14 cellular contexts compared by ENCODE assay signal in the genomic region with DNA sequence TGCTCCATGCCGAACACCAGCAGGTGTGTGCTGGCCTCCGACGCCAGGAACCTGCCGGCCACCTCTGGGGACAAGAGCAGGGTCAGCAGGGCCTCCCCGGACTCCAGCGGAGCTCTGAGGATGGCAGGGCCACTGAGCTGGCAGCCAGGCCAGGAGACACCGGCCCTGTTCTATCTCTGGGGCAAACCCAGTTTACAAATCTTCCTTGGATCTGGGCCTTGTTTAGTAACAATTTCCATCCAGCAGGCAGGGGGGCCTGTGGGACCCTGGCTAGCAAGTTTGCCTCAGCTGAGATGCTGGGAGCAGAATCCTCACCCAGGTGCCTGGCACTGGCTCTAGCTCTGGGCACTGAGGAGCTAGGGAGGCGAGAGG. TPM values are rescaled to one million over a fixed set of nuclear protein-coding genes. Genes with fewer than 3 reads are reported as not detected.
DNase-seq lines count a peak whose midpoint lies in the region; ATAC-seq, FAIRE-seq and TF ChIP-seq lines count a peak whose summit lies in the region.
"Not testable (repeated sequence)": the region's sequence is repeated elsewhere in the genome, so short reads cannot be mapped to it uniquely, and the experiment has no call there.
"Had no signal": no experiment of that assay in that cellular context is flagged by ENCODE, and none has a peak within 500 bp of the region (broad histone marks: within the 10 kb centered on the region; RNA-seq: fewer than 3 reads in every experiment).

No MANE protein-coding gene starts in this region.

- H3K27me3 Mint-ChIP-seq in CD8-positive, alpha-beta T cell (ENCODE audit: low read depth); type B pancreatic cell: not testable (repeated sequence)
- peaks cover 13% of the 10 kb centered on the region for H3K27me3 Mint-ChIP-seq in nephron (ENCODE audit: low read depth)

- TF ChIP-seq CTCF in CD8-positive, alpha-beta T cell (IDR thresholded peaks at IDR 0.05); OCI-LY1 (IDR thresholded peaks at IDR 0.05; ENCODE audit: low read length); H1 (IDR thresholded peaks at IDR 0.05; ENCODE audit: control extremely low read depth in 1 of 3, insufficient read depth in 1 of 3, low read depth in 1 of 3, low read length in 3 of 3); kidney (IDR thresholded peaks at IDR 0.05; ENCODE audit: borderline replicate concordance, extremely low read depth, insufficient read depth); nephron (IDR thresholded peaks at IDR 0.05; ENCODE audit: unreplicated experiment in 3 of 3); type B pancreatic cell (conservative IDR thresholded peaks at IDR 0.05): not testable (repeated sequence)

- not testable (repeated sequence) for TF ChIP-seq POLR2A in H1 (IDR thresholded peaks at IDR 0.05; ENCODE audit: control extremely low read depth in 1 of 2, low read depth in 2 of 2, low read length in 2 of 2)

- ATAC-seq in CD8-positive, alpha-beta T cell, result not testable (repeated sequence)

- H2BK120ac ChIP-seq in H1 (replicated peaks; ENCODE audit: low read depth, low read length), result not testable (repeated sequence)

- H2AFZ ChIP-seq in OCI-LY1 (ENCODE audit: low read length); H1 (ENCODE audit: low read length): not testable (repeated sequence)

- not testable (repeated sequence) for H3K79me2 ChIP-seq in OCI-LY1 (ENCODE audit: insufficient read depth, low read length); H1 (ENCODE audit: control insufficient read depth in 1 of 2, insufficient read depth in 2 of 2, low read length in 2 of 2)

- H3K27ac Mint-ChIP-seq in CD8-positive, alpha-beta T cell; type B pancreatic cell: not testable (repeated sequence)
- H3K27ac Mint-ChIP-seq in nephron, result peak overlapping the region in 2 of 3 experiments; percentile 79 to 87

- TF ChIP-seq RAD21 in H1 (IDR thresholded peaks at IDR 0.05 in 1 of 2, conservative IDR thresholded peaks at IDR 0.05 in 1 of 2; ENCODE audit: low read depth in 2 of 2, low read length in 2 of 2), result not testable (repeated sequence)

- H3K9ac ChIP-seq in HUES6 (ENCODE audit: low read length), result peak overlapping the region; percentile 78
- H3K9ac ChIP-seq in OCI-LY1 (ENCODE audit: low read length); H1 (replicated peaks in 1 of 4; ENCODE audit: extremely low read depth in 1 of 4, low read depth in 3 of 4, low read length in 3 of 4); kidney (ENCODE audit: low read length in 2 of 2): not testable (repeated sequence)

- H3K23ac ChIP-seq in H1 (ENCODE audit: insufficient read length), result not testable (repeated sequence)

- not testable (repeated sequence) for H3K9me2 ChIP-seq in OCI-LY1 (ENCODE audit: low read depth, low read length)

- H3K14ac ChIP-seq in H1 (ENCODE audit: insufficient read length), result not testable (repeated sequence)

- CTCF ChIA-PET in CD8-positive, alpha-beta T cell (lab: Charles Lee), result not testable (repeated sequence)
- CTCF ChIA-PET in H1 (lab: Charles Lee; ENCODE audit: partially characterized antibody), result interaction anchor here (0.6 to 4.0 kb wide), 8 partner anchors 10 to 63 kb away, joined by 3 to 23 read pairs (median 4); a partner anchor contains a TSS

- not testable (repeated sequence) for DNase-seq in CD8-positive, alpha-beta T cell; H1 (ENCODE audit: low read depth in 1 of 2, low spot score in 2 of 2); type B pancreatic cell (ENCODE audit: extremely low spot score, unreplicated experiment)
- peak; percentile 47 for DNase-seq in kidney
- peak; percentile 64 for DNase-seq in posterior vena cava (ENCODE audit: low spot score)

- not testable (repeated sequence) for H4K5ac ChIP-seq in H1 (ENCODE audit: insufficient read length, low read depth, low read length)

- H3K4ac ChIP-seq in H1 (replicated peaks; ENCODE audit: insufficient read length, low read depth, low read length), result not testable (repeated sequence)

- H3K36me3 Mint-ChIP-seq in CD8-positive, alpha-beta T cell; nephron (ENCODE audit: low read depth); type B pancreatic cell: not testable (repeated sequence)

- not testable (repeated sequence) for H3K9me3 ChIP-seq in CD8-positive, alpha-beta T cell (ENCODE audit: low read length); HUES6 (ENCODE audit: control insufficient read depth, insufficient read depth, low read depth, low read length); OCI-LY1 (ENCODE audit: low read length); H1 (ENCODE audit: insufficient read depth in 2 of 2, low read depth in 1 of 2, low read length in 1 of 2); kidney (ENCODE audit: control insufficient read depth in 1 of 2, low read length in 2 of 2)

- not testable (repeated sequence) for H3F3A ChIP-seq in OCI-LY1 (ENCODE audit: insufficient read depth, low read length)

- not testable (repeated sequence) for H2BK15ac ChIP-seq in H1 (ENCODE audit: low read length)

- not testable (repeated sequence) for H3K23me2 ChIP-seq in H1 (ENCODE audit: low read depth, low read length)

- H3K4me2 ChIP-seq in OCI-LY1 (ENCODE audit: low read length), result not testable (repeated sequence)
- H3K4me2 ChIP-seq in H1 (ENCODE audit: insufficient read depth in 1 of 2, low read depth in 2 of 2, low read length in 2 of 2), result peak overlapping the region; percentile 50 to 66

- H3K4me3 Mint-ChIP-seq in CD8-positive, alpha-beta T cell, result peak overlapping the region; percentile 47
- H3K4me3 Mint-ChIP-seq in nephron, result peak overlapping the region in 2 of 3 experiments; percentile 36 to 41
- H3K4me3 Mint-ChIP-seq in type B pancreatic cell, result peak overlapping the region; percentile 52

- H3K4me1 Mint-ChIP-seq in CD8-positive, alpha-beta T cell (ENCODE audit: low read depth); type B pancreatic cell (ENCODE audit: unreplicated experiment): not testable (repeated sequence)
- H3K4me1 Mint-ChIP-seq in nephron, result peaks cover 49% of the 10 kb centered on the region

- H2BK20ac ChIP-seq in H1 (ENCODE audit: low read length), result not testable (repeated sequence)

- POLR2A ChIA-PET in CD8-positive, alpha-beta T cell (lab: Charles Lee), result not testable (repeated sequence)
- POLR2A ChIA-PET in H1 (lab: Charles Lee; ENCODE audit: partially characterized antibody), result interaction anchor here (1.0 to 3.4 kb wide), 5 partner anchors 9 to 58 kb away, joined by 3 to 16 read pairs (median 5); a partner anchor contains a TSS

- H4K91ac ChIP-seq in H1 (replicated peaks; ENCODE audit: insufficient read length, low read length), result not testable (repeated sequence)

- H3K27ac ChIP-seq in CD8-positive, alpha-beta T cell (ENCODE audit: low read depth, low read length); HUES6 (ENCODE audit: low read depth, low read length); H1 (ENCODE audit: low read depth, low read length); kidney (ENCODE audit: low read depth in 2 of 2, low read length in 2 of 2): not testable (repeated sequence)
- peak overlapping the region; percentile 75 for H3K27ac ChIP-seq in OCI-LY1 (ENCODE audit: low read depth, low read length, poor library complexity, severe bottlenecking)

- TF ChIP-seq EP300 in H1 (IDR thresholded peaks at IDR 0.05; ENCODE audit: borderline replicate concordance in 1 of 2, low read depth in 2 of 2, low read length in 2 of 2), result not testable (repeated sequence)

- peaks cover 11% of the 10 kb centered on the region for H3K4me1 ChIP-seq in CD8-positive, alpha-beta T cell (ENCODE audit: insufficient read depth, low read length)
- H3K4me1 ChIP-seq in HUES6 (ENCODE audit: control insufficient read depth, insufficient read depth, low read length), result peaks cover 44% of the 10 kb centered on the region
- peaks cover 45% of the 10 kb centered on the region for H3K4me1 ChIP-seq in OCI-LY1 (ENCODE audit: insufficient read depth, low read length, severe bottlenecking)
- H3K4me1 ChIP-seq in H1 (replicated peaks in 1 of 4; ENCODE audit: control insufficient read depth in 3 of 4, insufficient read depth in 4 of 4, low read length in 3 of 4), result peaks cover 1 to 13% (median 8%) of the 10 kb centered on the region in 4 experiments
- not testable (repeated sequence) for H3K4me1 ChIP-seq in kidney (ENCODE audit: control insufficient read depth in 1 of 2, insufficient read depth in 1 of 2, low read depth in 1 of 2, low read length in 2 of 2)

- H2AK5ac ChIP-seq in H1 (ENCODE audit: low read depth, low read length), result peak overlapping the region; percentile 90; the same call in 1 of the 2 replicates

- not testable (repeated sequence) for H3K79me1 ChIP-seq in H1 (ENCODE audit: low read depth, low read length)

- not testable (repeated sequence) for H3K56ac ChIP-seq in H1 (replicated peaks; ENCODE audit: insufficient read length, low read depth, low read length)

- not testable (repeated sequence) for H4K20me1 ChIP-seq in OCI-LY1 (ENCODE audit: insufficient read depth, low read length); H1 (replicated peaks in 1 of 2; ENCODE audit: control insufficient read depth in 1 of 2, insufficient read depth in 2 of 2, low read length in 2 of 2)

- H3K18ac ChIP-seq in H1 (ENCODE audit: extremely low read depth, low read length), result not testable (repeated sequence)

- H2BK5ac ChIP-seq in H1 (ENCODE audit: low read depth, low read length), result not testable (repeated sequence)

- not testable (repeated sequence) for H4K8ac ChIP-seq in H1 (ENCODE audit: extremely low read depth, insufficient read depth, low read length)

- 0 out of 2 replicates have a peak overlapping the region, but pooled peaks have one; percentile 17 for H2BK12ac ChIP-seq in H1 (ENCODE audit: low read depth, low read length)

- not testable (repeated sequence) for FAIRE-seq in H1 (lab: Jason Lieb, UNC); kidney (lab: Jason Lieb, UNC)

- intact Hi-C loops in CD8-positive, alpha-beta T cell (cut with DNase I, micrococcal nuclease); kidney (cut with DNase I); posterior vena cava (cut with DNase I): not testable (repeated sequence)

- H3K27me3 ChIP-seq in CD8-positive, alpha-beta T cell (ENCODE audit: insufficient read depth, low read length); HUES6 (ENCODE audit: control insufficient read depth, insufficient read depth, low read length); OCI-LY1 (ENCODE audit: insufficient read depth, low read length); H1 (replicated peaks in 1 of 4; ENCODE audit: control insufficient read depth in 3 of 4, extremely low read depth in 1 of 4, insufficient read depth in 3 of 4, low read length in 3 of 4): not testable (repeated sequence)

- H3K4me3 ChIP-seq in CD8-positive, alpha-beta T cell (ENCODE audit: low read depth, low read length); OCI-LY1 (ENCODE audit: low read depth, low read length, poor library complexity, severe bottlenecking); kidney (ENCODE audit: low read length in 2 of 2): not testable (repeated sequence)
- H3K4me3 ChIP-seq in HUES6 (ENCODE audit: low read depth, low read length) (peak overlapping the region; percentile 54), H1 (ENCODE audit: extremely low read depth in 1 of 4, insufficient read depth in 2 of 4, low read depth in 3 of 4, low read length in 4 of 4) (peak overlapping the region in 2 of 4 experiments; percentile 32 to 59; a peak in 3 of 8 replicates)

- not testable (repeated sequence) for H3K36me3 ChIP-seq in CD8-positive, alpha-beta T cell (ENCODE audit: insufficient read depth, low read length); HUES6 (ENCODE audit: control insufficient read depth, insufficient read depth, low read length); OCI-LY1 (ENCODE audit: insufficient read depth, low read length); H1 (ENCODE audit: control insufficient read depth in 2 of 4, insufficient read depth in 4 of 4, low read length in 3 of 4); kidney (ENCODE audit: control insufficient read depth in 1 of 2, insufficient read depth in 2 of 2, low read length in 2 of 2)

- H3K9me3 Mint-ChIP-seq in CD8-positive, alpha-beta T cell; nephron; type B pancreatic cell: not testable (repeated sequence)

- WGBS in H1 (ENCODE audit: extremely low coverage in 1 of 2, insufficient coverage in 1 of 2, insufficient read length in 1 of 2, insufficient replicate concordance in 2 of 2, low coverage in 1 of 2, low lambda C conversion rate in 2 of 2, missing lambda C conversion rate in 1 of 2), 2 experiments, result 57% methylated on average over 4 of the region's 8 CpGs; no CpG with 5 or more reads in 1 of the 2 experiments

RNA-seq across cellular contexts. Expression of a gene that starts 1.1 kb away (rescaled TPM):
- not detected for total RNA-seq in CD8-positive, alpha-beta T cell
- total RNA-seq in H1 (2021; fragmentation: NEBNext Ultra II Directional; extraction: Animal tissue kit (Norgen Biotek cat#: 25700)), result 3.2 and 4.3 TPM in 2 replicates
- polyA plus RNA-seq in H1 (2011; rRNA removed), result 2.6 and 2.9 TPM in 2 replicates
- polyA plus RNA-seq in H1 (2011; cell fraction: cytosol; rRNA removed), result 3.1 TPM
- polyA plus RNA-seq in H1 (2011; cell fraction: nucleus; rRNA removed), result 2.5 TPM
- polyA plus RNA-seq in H1 (2012, experiment 1 of 2), result 0.94 to 1.9 TPM (median 1.4 TPM) in 4 replicates
- polyA plus RNA-seq in H1 (2012, experiment 2 of 2), result 2.2 TPM
- polyA plus RNA-seq in H1 (2013, experiment 1 of 2), result 44.6 TPM
- 54.0 TPM for polyA plus RNA-seq in H1 (2013, experiment 2 of 2)
- polyA minus RNA-seq in H1 (2011; rRNA and poly(A)+ RNA removed), result 0.83 and 1.4 TPM in 2 replicates
- 0.88 TPM for polyA minus RNA-seq in H1 (2011; cell fraction: cytosol; rRNA and poly(A)+ RNA removed)
- polyA minus RNA-seq in H1 (2011; cell fraction: nucleus; rRNA and poly(A)+ RNA removed), result 1.5 TPM
- 0.13 TPM for total RNA-seq in kidney
- 0.28 TPM for polyA plus RNA-seq in kidney (ENCODE audit: insufficient read depth, low read depth, low replicate concordance)
- 1 to 10 TPM; 3.4 to 4.2 TPM for total RNA-seq in posterior vena cava
- not detected in 2 replicates for total RNA-seq in type B pancreatic cell (ENCODE audit: low replicate concordance)
- total RNA-seq: A673; Caco-2; CD8-positive, alpha-beta memory T cell; H4 had no signal
- polyA plus RNA-seq: BJ; CD14-positive monocyte; CD8-positive, alpha-beta memory T cell had no signal

RNA-seq across cellular contexts. Expression of a gene that starts 15.9 kb away (rescaled TPM):
- total RNA-seq in CD8-positive, alpha-beta T cell, result 10 to 100 TPM; 27.3 to 30.6 TPM
- 84.3 and 84.6 TPM in 2 replicates for total RNA-seq in H1 (2021; fragmentation: NEBNext Ultra II Directional; extraction: Animal tissue kit (Norgen Biotek cat#: 25700))
- polyA plus RNA-seq in H1 (2011; rRNA removed) (79.3 and 96.6 TPM in 2 replicates), kidney (ENCODE audit: insufficient read depth, low read depth, low replicate concordance) (72.4 TPM)
- 96.5 TPM for polyA plus RNA-seq in H1 (2011; cell fraction: cytosol; rRNA removed)
- polyA plus RNA-seq in H1 (2011; cell fraction: nucleus; rRNA removed), result 96.7 TPM
- 63.1 to 84.9 TPM (median 76.1 TPM) in 4 replicates for polyA plus RNA-seq in H1 (2012, experiment 1 of 2)
- 59.4 TPM for polyA plus RNA-seq in H1 (2012, experiment 2 of 2)
- 113 TPM for polyA plus RNA-seq in H1 (2013, experiment 1 of 2)
- 115 TPM for polyA plus RNA-seq in H1 (2013, experiment 2 of 2)
- polyA minus RNA-seq in H1 (2011; rRNA and poly(A)+ RNA removed), result 41.8 and 68.7 TPM in 2 replicates
- polyA minus RNA-seq in H1 (2011; cell fraction: cytosol; rRNA and poly(A)+ RNA removed), result 22.0 TPM
- polyA minus RNA-seq in H1 (2011; cell fraction: nucleus; rRNA and poly(A)+ RNA removed), result 26.9 TPM
- total RNA-seq in kidney (79.3 TPM), posterior vena cava (10 to 100 TPM; 41.7 to 45.9 TPM), type B pancreatic cell (ENCODE audit: low replicate concordance) (37.8 and 46.7 TPM in 2 replicates)

RNA-seq across cellular contexts. Expression of a gene that starts 51.0 kb away (rescaled TPM):
- not detected for total RNA-seq in CD8-positive, alpha-beta T cell
- total RNA-seq in H1 (2021; fragmentation: NEBNext Ultra II Directional; extraction: Animal tissue kit (Norgen Biotek cat#: 25700)), result 8.4 and 11.7 TPM in 2 replicates
- polyA plus RNA-seq in H1 (2011; rRNA removed) (4.5 and 7.3 TPM in 2 replicates), kidney (ENCODE audit: insufficient read depth, low read depth, low replicate concordance) (0.41 TPM)
- polyA plus RNA-seq in H1 (2011; cell fraction: cytosol; rRNA removed), result 7.1 TPM
- polyA plus RNA-seq in H1 (2011; cell fraction: nucleus; rRNA removed), result 8.4 TPM
- 1.8 to 3.5 TPM (median 3.1 TPM) in 4 replicates for polyA plus RNA-seq in H1 (2012, experiment 1 of 2)
- polyA plus RNA-seq in H1 (2012, experiment 2 of 2), result 3.5 TPM
- 112 TPM for polyA plus RNA-seq in H1 (2013, experiment 1 of 2)
- polyA plus RNA-seq in H1 (2013, experiment 2 of 2), result 131 TPM
- 0.66 and 1.3 TPM in 2 replicates for polyA minus RNA-seq in H1 (2011; rRNA and poly(A)+ RNA removed)
- 3.0 TPM for polyA minus RNA-seq in H1 (2011; cell fraction: cytosol; rRNA and poly(A)+ RNA removed)
- 3.1 TPM for polyA minus RNA-seq in H1 (2011; cell fraction: nucleus; rRNA and poly(A)+ RNA removed)
- total RNA-seq in kidney (8.6 TPM), posterior vena cava (under 1 TPM; 0.28 to 0.38 TPM), type B pancreatic cell (ENCODE audit: low replicate concordance) (0.29 and 0.31 TPM in 2 replicates)
- total RNA-seq: A673; Caco-2; CD8-positive, alpha-beta memory T cell had no signal
- polyA plus RNA-seq: CD14-positive monocyte had no signal

RNA-seq across cellular contexts. Expression of a gene that starts 57.7 kb away (rescaled TPM):
- total RNA-seq in CD8-positive, alpha-beta T cell, result 100 to 1,000 TPM; 132 to 144 TPM
- total RNA-seq in H1 (2021; fragmentation: NEBNext Ultra II Directional; extraction: Animal tissue kit (Norgen Biotek cat#: 25700)), result 41.2 and 55.4 TPM in 2 replicates
- polyA plus RNA-seq in H1 (2011; rRNA removed) (26.1 and 38.5 TPM in 2 replicates), kidney (ENCODE audit: insufficient read depth, low read depth, low replicate concordance) (25.5 TPM)
- 28.6 TPM for polyA plus RNA-seq in H1 (2011; cell fraction: cytosol; rRNA removed)
- polyA plus RNA-seq in H1 (2011; cell fraction: nucleus; rRNA removed), result 210 TPM
- polyA plus RNA-seq in H1 (2012, experiment 1 of 2), result 25.5 to 31.0 TPM (median 28.0 TPM) in 4 replicates
- 17.4 TPM for polyA plus RNA-seq in H1 (2012, experiment 2 of 2)
- 90.4 TPM for polyA plus RNA-seq in H1 (2013, experiment 1 of 2)
- polyA plus RNA-seq in H1 (2013, experiment 2 of 2), result 88.5 TPM
- polyA minus RNA-seq in H1 (2011; rRNA and poly(A)+ RNA removed), result 42.6 and 57.5 TPM in 2 replicates
- 21.2 TPM for polyA minus RNA-seq in H1 (2011; cell fraction: cytosol; rRNA and poly(A)+ RNA removed)
- polyA minus RNA-seq in H1 (2011; cell fraction: nucleus; rRNA and poly(A)+ RNA removed), result 70.6 TPM
- total RNA-seq in kidney (159 TPM), posterior vena cava (10 to 100 TPM; 58.7 to 65.0 TPM), type B pancreatic cell (ENCODE audit: low replicate concordance) (63.3 and 78.0 TPM in 2 replicates)

RNA-seq across cellular contexts. Expression of a gene that starts 59.2 kb away (rescaled TPM):
- total RNA-seq in CD8-positive, alpha-beta T cell, result 10 to 100 TPM; 53.3 to 55.3 TPM
- 16.5 and 16.7 TPM in 2 replicates for total RNA-seq in H1 (2021; fragmentation: NEBNext Ultra II Directional; extraction: Animal tissue kit (Norgen Biotek cat#: 25700))
- 8.0 and 8.5 TPM in 2 replicates for polyA plus RNA-seq in H1 (2011; rRNA removed)
- 11.6 TPM for polyA plus RNA-seq in H1 (2011; cell fraction: cytosol; rRNA removed)
- 3.6 TPM for polyA plus RNA-seq in H1 (2011; cell fraction: nucleus; rRNA removed)
- 6.6 to 8.3 TPM (median 6.7 TPM) in 4 replicates for polyA plus RNA-seq in H1 (2012, experiment 1 of 2)
- 2.2 TPM for polyA plus RNA-seq in H1 (2012, experiment 2 of 2)
- 7.0 TPM for polyA plus RNA-seq in H1 (2013, experiment 1 of 2)
- polyA plus RNA-seq in H1 (2013, experiment 2 of 2), result 7.1 TPM
- polyA minus RNA-seq in H1 (2011; rRNA and poly(A)+ RNA removed), result 7.5 and 7.9 TPM in 2 replicates
- 8.1 TPM for polyA minus RNA-seq in H1 (2011; cell fraction: cytosol; rRNA and poly(A)+ RNA removed)
- 7.5 TPM for polyA minus RNA-seq in H1 (2011; cell fraction: nucleus; rRNA and poly(A)+ RNA removed)
- 19.2 TPM for total RNA-seq in kidney
- polyA plus RNA-seq in kidney (ENCODE audit: insufficient read depth, low read depth, low replicate concordance), result 3.4 TPM
- 10 to 100 TPM; 17.9 to 18.0 TPM for total RNA-seq in posterior vena cava
- 15.0 and 15.1 TPM in 2 replicates for total RNA-seq in type B pancreatic cell (ENCODE audit: low replicate concordance)
